In the genomic region with DNA sequence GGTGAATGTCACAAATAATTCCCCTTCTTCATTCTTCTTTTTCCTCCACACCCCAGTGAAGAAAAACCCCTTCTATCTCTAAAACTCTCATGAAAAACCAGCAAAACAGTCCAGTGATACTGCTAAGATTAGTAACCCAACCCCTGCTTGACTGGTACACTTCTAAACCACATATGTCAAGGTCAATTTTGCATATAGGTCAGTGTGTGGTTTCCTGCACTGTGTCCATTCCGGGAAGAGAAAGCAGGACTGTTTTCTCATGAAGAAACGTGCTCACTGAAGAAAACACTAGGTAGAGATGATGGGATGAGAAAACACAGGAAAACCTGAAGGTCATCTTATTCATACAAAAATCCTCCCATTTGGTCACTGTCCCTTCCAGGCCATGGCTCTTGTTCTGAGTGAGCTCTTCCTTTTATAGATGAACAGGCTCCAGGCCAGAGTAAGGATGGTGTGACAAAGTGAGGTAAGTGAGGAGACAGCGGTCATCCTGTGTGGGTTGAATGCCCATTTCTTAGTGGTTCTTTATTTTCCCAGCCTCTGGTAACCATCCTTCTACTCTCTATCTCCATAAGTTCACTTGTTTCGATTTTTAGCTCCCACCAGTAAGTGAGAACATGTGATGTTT, we compare ENCODE assay signal across 11 cellular contexts.
DNase-seq lines count a peak whose midpoint lies in the region; ATAC-seq and TF ChIP-seq lines count a peak whose summit lies in the region.
"Had no signal": no experiment of that assay in that cellular context is flagged by ENCODE, and none has a peak within 500 bp of the region (broad histone marks: within the 10 kb centered on the region; RNA-seq: fewer than 3 reads in every experiment).

No MANE protein-coding gene starts in this region.

- DNase-seq in fibroblast of villous mesenchyme (ENCODE audit: low read depth), result peak; percentile 66
- DNase-seq in LoVo (ENCODE audit: low spot score), result no peak
- no peak for DNase-seq in C1 segment of cervical spinal cord (lab: John Stamatoyannopoulos, UW)
- no peak for DNase-seq in A172 (ENCODE audit: low spot score)
- no peak for DNase-seq in prostate gland (ENCODE audit: low spot score)
- DNase-seq: activated effector memory CD4-positive, alpha-beta T cell treated with anti-CD3 and anti-CD28 coated beads, Interleukin-2, amount 50 U/mL, for 16 hours; PC-3 had no signal

- H3K27ac ChIP-seq in prostate gland, result no peak overlapping the region

- H3K4me1 ChIP-seq in prostate gland (replicated peaks), result no peaks in the 10 kb centered on the region

- TF ChIP-seq CTCF in fibroblast of villous mesenchyme (IDR thresholded peaks at IDR 0.05; ENCODE audit: insufficient read depth, low read depth, low read length) (no peak), prostate gland (IDR thresholded peaks at IDR 0.05) (no peak)

- no peaks in the 10 kb centered on the region for H3K36me3 ChIP-seq in prostate gland

- 86% methylated on average over 4 of the region's 4 CpGs for WGBS in prostate gland

- no peaks in the 10 kb centered on the region for H3K9me3 ChIP-seq in prostate gland

- no peak overlapping the region for H3K4me3 ChIP-seq in fibroblast of villous mesenchyme (ENCODE audit: low read depth, low read length)
- no peak overlapping the region for H3K4me3 ChIP-seq in prostate gland

- no peak for TF ChIP-seq POLR2A in prostate gland (IDR thresholded peaks at IDR 0.05)

- peak; percentile 61 for ATAC-seq in GM18517 (IDR thresholded peaks at IDR 0.05; ENCODE audit: unreplicated experiment)
- ATAC-seq in GM21529 (IDR thresholded peaks at IDR 0.05; ENCODE audit: unreplicated experiment), result peak; percentile 73
- peak; percentile 80 for ATAC-seq in HG03439 (IDR thresholded peaks at IDR 0.05; ENCODE audit: unreplicated experiment)
- ATAC-seq: PC-3, WTC11 had no signal

- H3K27me3 ChIP-seq in prostate gland (replicated peaks; ENCODE audit: insufficient read depth), result no peaks in the 10 kb centered on the region

- intact Hi-C loops in prostate gland (cut with DNase I), result no loop called here
